8 cellular contexts compared by ENCODE assay signal in the genomic region with DNA sequence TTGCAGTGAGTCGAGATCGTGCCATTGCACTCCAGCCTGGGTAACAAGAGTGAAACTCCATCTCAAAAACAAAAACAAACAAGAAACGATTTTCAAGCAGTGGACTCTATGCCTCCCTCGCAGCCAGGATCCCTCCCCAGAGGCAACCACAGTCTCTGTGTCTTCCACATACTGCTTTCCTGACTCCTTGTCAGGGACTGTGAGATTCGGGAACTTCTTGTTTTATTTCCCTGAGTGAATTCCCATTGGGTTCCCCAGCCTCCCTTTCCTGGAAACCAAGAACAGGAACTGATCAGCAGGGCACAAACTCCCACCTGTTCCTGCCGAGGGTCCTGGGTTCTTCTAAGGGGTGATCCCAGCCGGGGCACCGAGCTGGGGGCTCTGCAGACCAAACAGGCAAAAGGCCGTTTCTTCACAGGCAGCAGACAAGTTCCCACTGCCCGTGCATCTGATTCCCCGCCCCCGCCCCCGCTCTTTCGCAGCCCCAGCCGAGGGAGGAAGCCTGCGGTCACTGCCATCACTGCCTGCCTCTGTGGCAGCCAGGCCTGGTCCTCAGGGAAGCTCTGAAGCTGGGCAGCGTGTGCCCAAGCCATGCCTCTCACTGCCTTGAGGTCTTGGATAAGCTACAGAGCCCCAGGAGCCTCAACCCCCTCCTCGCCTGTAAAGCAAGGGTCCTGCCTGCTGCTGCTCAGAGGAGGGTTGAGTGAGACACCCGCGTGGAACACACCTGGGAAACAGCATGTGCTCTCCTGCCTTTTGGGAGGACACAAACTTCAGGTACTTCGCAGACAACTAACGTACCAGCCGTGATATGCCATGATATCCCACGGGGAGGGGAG. TPM values are rescaled to one million over a fixed set of nuclear protein-coding genes. Genes with fewer than 3 reads are reported as not detected.
DNase-seq lines count a peak whose midpoint lies in the region; ATAC-seq and TF ChIP-seq lines count a peak whose summit lies in the region.

No MANE protein-coding gene starts in this region.

- peak overlapping the region; percentile 16 for H3K4me3 ChIP-seq in GM06990 (replicated peaks; ENCODE audit: low read depth, low read length)
- H3K4me3 ChIP-seq in SJSA1: peak overlapping the region; percentile 26
- H3K4me3 ChIP-seq in adipocyte (ENCODE audit: low read length): no peak overlapping the region
- H3K4me3 ChIP-seq in neuron (ENCODE audit: low read length): no peak overlapping the region

- H3K9ac ChIP-seq in adipocyte (ENCODE audit: low read length): no peak overlapping the region

- H3K9me3 ChIP-seq in SJSA1 (replicated peaks) (no peaks in the 10 kb centered on the region), adipocyte (ENCODE audit: control insufficient read depth, low read length) (no peaks in the 10 kb centered on the region), neuron (ENCODE audit: low read length) (no peaks in the 10 kb centered on the region)

- H3K27me3 ChIP-seq in GM06990 (replicated peaks; ENCODE audit: control insufficient read depth, insufficient read depth, low read length) (no peaks in the 10 kb centered on the region), SJSA1 (replicated peaks) (no peaks in the 10 kb centered on the region), adipocyte (replicated peaks; ENCODE audit: control insufficient read depth, insufficient read depth, low read length) (peaks cover 6% of the 10 kb centered on the region), neuron (ENCODE audit: insufficient read depth, low read length) (peaks cover 25% of the 10 kb centered on the region)

- peak overlapping the region; percentile 58; the same call in 1 of the 2 replicates for H3K27ac ChIP-seq in SJSA1

- H3K36me3 ChIP-seq in GM06990 (ENCODE audit: control insufficient read depth, insufficient read depth, low read length) (no peaks in the 10 kb centered on the region), SJSA1 (no peaks in the 10 kb centered on the region; the same call in 1 of the 2 replicates), adipocyte (ENCODE audit: control insufficient read depth, insufficient read depth, low read length, severe bottlenecking) (no peaks in the 10 kb centered on the region), neuron (ENCODE audit: insufficient read depth, low read length) (no peaks in the 10 kb centered on the region)

- ATAC-seq in HG03460 (IDR thresholded peaks at IDR 0.05; ENCODE audit: unreplicated experiment): no peak
- ATAC-seq in GM19397 (IDR thresholded peaks at IDR 0.05; ENCODE audit: unreplicated experiment): no peak

- H3K4me1 ChIP-seq in SJSA1 (replicated peaks) (peaks cover 50% of the 10 kb centered on the region), adipocyte (ENCODE audit: control insufficient read depth, insufficient read depth, low read length) (peaks cover 23% of the 10 kb centered on the region), neuron (ENCODE audit: insufficient read depth, low read length) (peaks cover 7% of the 10 kb centered on the region)

- peak overlapping the region; percentile 15 for H2AFZ ChIP-seq in neuron (ENCODE audit: low read depth, low read length)

- no peak for TF ChIP-seq CTCF in GM06990 (IDR thresholded peaks at IDR 0.05; ENCODE audit: insufficient read depth, low read length, poor library complexity, severe bottlenecking)

- DNase-seq in GM06990 (ENCODE audit: extremely low read depth, insufficient read length): peak; percentile 61
- no peak for DNase-seq in SJSA1 (ENCODE audit: low read depth in 1 of 2, low spot score in 2 of 2)
- peak; percentile 55 for DNase-seq in adipocyte (ENCODE audit: low read depth)
- no peak for DNase-seq in NCI-H2171 (lab: John Stamatoyannopoulos, UW)
- no peak for DNase-seq in cerebellum (ENCODE audit: low spot score)

RNA-seq across cellular contexts. Expression of a gene that starts 5.5 kb away (rescaled TPM):
- total RNA-seq in SJSA1 (2014; rRNA removed; shearing (Covaris generic)): 142 and 181 TPM in 2 replicates
- 9.9 TPM for total RNA-seq in cerebellum

RNA-seq across cellular contexts. Expression of a gene that starts 13.1 kb away (rescaled TPM):
- 36.7 and 45.7 TPM in 2 replicates for total RNA-seq in SJSA1 (2014; rRNA removed; shearing (Covaris generic))
- 7.9 TPM for total RNA-seq in cerebellum

RNA-seq across cellular contexts. Expression of a gene that starts 21.2 kb away (rescaled TPM):
- 90.6 and 138 TPM in 2 replicates for total RNA-seq in SJSA1 (2014; rRNA removed; shearing (Covaris generic))
- 10.9 TPM for total RNA-seq in cerebellum

Comparison
In these comparisons a context has a peak if more than half of its experiments do, and no peak if none do; other contexts are left out.
1. DNase-seq: peak in GM06990 (single experiment) and adipocyte (single experiment); none in SJSA1 (0 of 2), NCI-H2171 (single experiment) and cerebellum (single experiment).
2. H3K4me3 ChIP-seq: peak in GM06990 (single experiment) and SJSA1 (single experiment); none in adipocyte (single experiment) and neuron (single experiment).
3. RNA of a gene that starts 5.5 kb away (total RNA-seq): 142 to 181 TPM in SJSA1; 9.9 TPM in cerebellum (single experiment); every median in the first group is over 10 times any median in the second.